ENCODE assay signal across 9 cellular contexts in genomic region chr4:87044511-87045369, GRCh38.
DNase-seq lines count a peak whose midpoint lies in the region; ATAC-seq and TF ChIP-seq lines count a peak whose summit lies in the region.
"Had no signal": no experiment of that assay in that cellular context is flagged by ENCODE, and none has a peak within 500 bp of the region (broad histone marks: within the 10 kb centered on the region; RNA-seq: fewer than 3 reads in every experiment).

No MANE protein-coding gene starts in this region.

- DNase-seq in Peyer's patch: no peak
- peak; percentile 37 for DNase-seq in medulla oblongata (ENCODE audit: extremely low spot score)
- DNase-seq in suprapubic skin (ENCODE audit: low spot score in 2 of 2): no peak
- DNase-seq in brain microvascular endothelial cell: no peak
- DNase-seq in NCI-H2029 (lab: John Stamatoyannopoulos, UW): no peak
- no peak for DNase-seq in AG08396 (ENCODE audit: low spot score)
- DNase-seq: nucleus accumbens had no signal

- H3K4me3 ChIP-seq in Peyer's patch (no peak overlapping the region), esophagus (ENCODE audit: low read depth in 1 of 2, low read length in 2 of 2) (no peak overlapping the region), suprapubic skin (peak overlapping the region; percentile 0), brain microvascular endothelial cell (ENCODE audit: low read depth, low read length) (no peak overlapping the region)

- TF ChIP-seq EP300 in suprapubic skin (IDR thresholded peaks at IDR 0.05): no peak

- in situ Hi-C loops in brain microvascular endothelial cell (cut with HindIII; ENCODE audit: low pct_ligation_motif_present, low sequenced_read_pairs): no loop called here

- H3K4me1 ChIP-seq in Peyer's patch: peaks cover 0 to 11% (median 0%) of the 10 kb centered on the region in 4 donors
- peaks cover 2 to 3% of the 10 kb centered on the region in 2 donors for H3K4me1 ChIP-seq in esophagus (ENCODE audit: control insufficient read depth in 2 of 2, insufficient read depth in 2 of 2, low read length in 1 of 2)
- peaks cover 70% of the 10 kb centered on the region for H3K4me1 ChIP-seq in suprapubic skin

- H3K36me3 ChIP-seq in Peyer's patch: peaks cover 0 to 15% (median 0%) of the 10 kb centered on the region in 3 donors
- peaks cover 0 to 12% of the 10 kb centered on the region in 2 donors for H3K36me3 ChIP-seq in esophagus (ENCODE audit: control insufficient read depth in 2 of 2, insufficient read depth in 2 of 2, low read length in 1 of 2)
- peaks cover 17% of the 10 kb centered on the region for H3K36me3 ChIP-seq in suprapubic skin
- peaks cover 6% of the 10 kb centered on the region for H3K36me3 ChIP-seq in brain microvascular endothelial cell (replicated peaks)

- H3K27ac ChIP-seq in Peyer's patch: peak overlapping the region in 3 of 4 donors; percentile 25 to 66 (median 32)
- peak overlapping the region; percentile 15 to 74 for H3K27ac ChIP-seq in esophagus (ENCODE audit: low read depth in 2 of 2, low read length in 1 of 2)
- H3K27ac ChIP-seq in suprapubic skin: peak overlapping the region; percentile 56
- H3K27ac ChIP-seq in brain microvascular endothelial cell: no peak overlapping the region

- H3K9me3 ChIP-seq in Peyer's patch (no peaks in the 10 kb centered on the region), esophagus (ENCODE audit: control insufficient read depth in 2 of 2, insufficient read depth in 1 of 2, low read depth in 1 of 2, low read length in 1 of 2) (no peaks in the 10 kb centered on the region), suprapubic skin (no peaks in the 10 kb centered on the region)

- no peak for ATAC-seq in HG03039 (IDR thresholded peaks at IDR 0.05; ENCODE audit: unreplicated experiment)

- WGBS in esophagus, 2 donors: 45 to 50% methylated on average over 7 of the region's 7 CpGs
- 38% methylated on average over 7 of the region's 7 CpGs for WGBS in suprapubic skin

- no peak for TF ChIP-seq CTCF in Peyer's patch (IDR thresholded peaks at IDR 0.05)
- no peak for TF ChIP-seq CTCF in suprapubic skin (IDR thresholded peaks at IDR 0.05)
- no peak for TF ChIP-seq CTCF in brain microvascular endothelial cell (IDR thresholded peaks at IDR 0.05; ENCODE audit: low read depth, low read length, missing control alignments)

- no peaks in the 10 kb centered on the region for H3K27me3 ChIP-seq in Peyer's patch
- H3K27me3 ChIP-seq in esophagus (ENCODE audit: control insufficient read depth in 1 of 2, insufficient read depth in 2 of 2, low read length in 2 of 2): no peaks in the 10 kb centered on the region
- H3K27me3 ChIP-seq in suprapubic skin: no peaks in the 10 kb centered on the region
- H3K27me3 ChIP-seq in brain microvascular endothelial cell (replicated peaks): no peaks in the 10 kb centered on the region

- TF ChIP-seq POLR2A in Peyer's patch (IDR thresholded peaks at IDR 0.05) (no peak), suprapubic skin (IDR thresholded peaks at IDR 0.05) (no peak)
